In genomic region chr9:24900179-24900578, GRCh38 we compare ENCODE assay signal across 24 cellular contexts.
"Had no signal": no experiment of that assay in that cellular context is flagged by ENCODE, and none has a peak within 500 bp of the region (broad histone marks: within the 10 kb centered on the region; RNA-seq: fewer than 3 reads in every experiment).

No MANE protein-coding gene starts in this region.

- H3K27ac ChIP-seq: colonic mucosa, coronary artery, dorsolateral prefrontal cortex, epithelial cell of prostate, esophagus muscularis mucosa, esophagus squamous epithelium, foreskin keratinocyte, gastrocnemius medialis, gastroesophageal sphincter, heart left ventricle, heart right ventricle had no signal

- H3K4me3 ChIP-seq: colonic mucosa, coronary artery, dorsolateral prefrontal cortex, esophagus muscularis mucosa, esophagus squamous epithelium, gastrocnemius medialis, gastroesophageal sphincter, heart left ventricle, heart right ventricle had no signal

- ATAC-seq: effector memory CD8-positive, alpha-beta T cell; esophagus mucosa; foreskin keratinocyte; gastrocnemius medialis; gastroesophageal sphincter had no signal

- H3K4me1 ChIP-seq: colonic mucosa, esophagus squamous epithelium, foreskin keratinocyte, gastrocnemius medialis, gastroesophageal sphincter, heart left ventricle, heart right ventricle had no signal

- H3K27me3 ChIP-seq: colonic mucosa, dorsolateral prefrontal cortex, esophagus muscularis mucosa, esophagus squamous epithelium, foreskin keratinocyte, gastrocnemius medialis, gastroesophageal sphincter, heart left ventricle, heart right ventricle had no signal

- H3K36me3 ChIP-seq: colonic mucosa, esophagus muscularis mucosa, esophagus squamous epithelium, gastrocnemius medialis, gastroesophageal sphincter, heart left ventricle, heart right ventricle had no signal

- DNase-seq: colonic mucosa; cortex of kidney; dermis blood vessel endothelial cell; dorsolateral prefrontal cortex; effector CD4-positive, alpha-beta T cell; effector CD8-positive, alpha-beta T cell; effector memory CD4-positive, alpha-beta T cell; effector memory CD8-positive, alpha-beta T cell; endodermal cell; erythroblast; esophagus squamous epithelium; foreskin fibroblast; foreskin keratinocyte; foreskin melanocyte; gastrocnemius medialis; glutamatergic neuron; head of caudate nucleus; heart left ventricle; heart right ventricle had no signal

- H3K9me3 ChIP-seq: colonic mucosa, esophagus muscularis mucosa, esophagus squamous epithelium, gastrocnemius medialis, gastroesophageal sphincter had no signal
